In genomic region chr7:128254470-128254869, GRCh38 we compare ENCODE assay signal across 9 cellular contexts. TPM values are rescaled to one million over a fixed set of nuclear protein-coding genes. Genes with fewer than 3 reads are reported as not detected.
"Had no signal": no experiment of that assay in that cellular context is flagged by ENCODE, and none has a peak within 500 bp of the region (broad histone marks: within the 10 kb centered on the region; RNA-seq: fewer than 3 reads in every experiment).

No MANE protein-coding gene starts in this region.

- H3K4me3 Mint-ChIP-seq: GM23338, H9 had no signal

- H3K27ac ChIP-seq: HL-60 had no signal

- FAIRE-seq: H1, H54, K562 had no signal

- H3K4me3 ChIP-seq: GM23338, K562 had no signal

- DNase-seq: H9, HCEC 1CT, KG1 had no signal

- H3K27ac Mint-ChIP-seq: GM23338, H9 had no signal

- H2AFZ ChIP-seq: GM23338 had no signal

- ATAC-seq: GM23338, K562 had no signal

- H3K4me2 ChIP-seq: GM23338 had no signal

RNA-seq across cellular contexts. Expression of gene LEP, which starts 13.4 kb away (rescaled TPM):
- total RNA-seq: GM23338, H1, H9, HT1080, K562 had no signal
- polyA plus RNA-seq: GM23338, H1, K562 had no signal
